ENCODE assay signal across 23 cellular contexts in genomic region chr9:127527560-127528268, GRCh38.
A peak's percentile ranks its signal among the peaks of the same experiment; 100 is the strongest.
DNase-seq lines count a peak whose midpoint lies in the region; ATAC-seq and TF ChIP-seq lines count a peak whose summit lies in the region.
"Had no signal": no experiment of that assay in that cellular context is flagged by ENCODE, and none has a peak within 500 bp of the region (broad histone marks: within the 10 kb centered on the region; RNA-seq: fewer than 3 reads in every experiment).

No MANE protein-coding gene starts in this region.

- H3K4me3 Mint-ChIP-seq in endodermal cell = no peak overlapping the region
- H3K4me3 Mint-ChIP-seq: activated naive CD8-positive, alpha-beta T cell treated with anti-CD3 and anti-CD28 coated beads for 36 hours; activated T-helper 1 cell treated with anti-CD3 and anti-CD28 coated beads, Interleukin-12 subunit alpha, Interleukin-12 subunit beta, Interleukin-2, Interleukin-4 antibody, amounts not matched to agents 30 ng/mL and 10 ng/mL and 1 ng/mL, durations not matched to agents 14 hours and 24 hours and 36 hours; stimulated activated memory B cell treated with anti-CD40 and anti-IgM and Interleukin-4, amounts not matched to agents 10 μg/mL and 1 μg/mL and 100 μg/mL, for 72 hours had no signal

- H3K9me3 Mint-ChIP-seq in endodermal cell = peaks cover 36% of the 10 kb centered on the region

- H3K27ac ChIP-seq in heart right ventricle (peak overlapping the region in 9 of 10 donors; percentile 41 to 94 (median 88)), endodermal cell (ENCODE audit: low read depth, low read length) (no peak overlapping the region), osteoblast (ENCODE audit: low read depth, low read length) (no peak overlapping the region), upper lobe of right lung (peak overlapping the region; percentile 42)

- TF ChIP-seq CTCF in heart right ventricle (IDR thresholded peaks at IDR 0.05) = no peak
- TF ChIP-seq CTCF in endodermal cell (conservative IDR thresholded peaks at IDR 0.05) = no peak
- TF ChIP-seq CTCF in osteoblast (IDR thresholded peaks at IDR 0.05; ENCODE audit: extremely low read depth, low read depth, low read length) = no peak
- TF ChIP-seq CTCF in upper lobe of right lung (IDR thresholded peaks at IDR 0.05) = no peak

- H3K4me3 ChIP-seq in heart right ventricle = no peak overlapping the region
- no peak overlapping the region for H3K4me3 ChIP-seq in endodermal cell (ENCODE audit: low read length)
- no peak overlapping the region for H3K4me3 ChIP-seq in osteoblast (ENCODE audit: insufficient read depth, low read length)
- no peak overlapping the region for H3K4me3 ChIP-seq in upper lobe of right lung
- H3K4me3 ChIP-seq: A549, GM12878, prostate gland, tibial nerve had no signal

- no peaks in the 10 kb centered on the region for H3K27me3 ChIP-seq in heart right ventricle
- H3K27me3 ChIP-seq in endodermal cell (ENCODE audit: control insufficient read depth, insufficient read depth, low read length, poor library complexity, severe bottlenecking) = no peaks in the 10 kb centered on the region
- no peaks in the 10 kb centered on the region for H3K27me3 ChIP-seq in osteoblast (ENCODE audit: insufficient read depth, low read length)
- no peaks in the 10 kb centered on the region for H3K27me3 ChIP-seq in upper lobe of right lung
- H3K27me3 ChIP-seq: BE2C, tibial nerve had no signal

- ATAC-seq in heart right ventricle = peak in 1 of 8 donors; percentile 2
- no peak for ATAC-seq in left cardiac atrium
- no peak for ATAC-seq in upper lobe of right lung
- ATAC-seq in HG03521 (IDR thresholded peaks at IDR 0.05; ENCODE audit: unreplicated experiment) = no peak
- no peak for ATAC-seq in HG03457 (IDR thresholded peaks at IDR 0.05; ENCODE audit: unreplicated experiment)
- ATAC-seq: GM12878; stimulated activated memory B cell treated with anti-CD40 and anti-IgM and Interleukin-4, amounts not matched to agents 10 μg/mL and 1 μg/mL and 100 μg/mL, for 72 hours had no signal

- DNase-seq in heart right ventricle = no peak
- DNase-seq in left cardiac atrium = no peak
- no peak for DNase-seq in endodermal cell
- peak; percentile 26 for DNase-seq in osteoblast (ENCODE audit: insufficient read length, low spot score, missing footprints)
- no peak for DNase-seq in upper lobe of right lung
- DNase-seq in SHP77 treated with DMSO at 0.1 percent for 48 hours (lab: John Stamatoyannopoulos, UW) = no peak
- DNase-seq: activated CD4-positive, alpha-beta T cell treated with anti-CD3 and anti-CD28 coated beads for 4 hours; activated naive CD8-positive, alpha-beta T cell treated with anti-CD3 and anti-CD28 coated beads for 36 hours; BE2C; DMS79 treated with DMSO at 0.1 percent for 48 hours; NCI-H1694 treated with DMSO at 0.1 percent for 48 hours; NCI-H2227 treated with DMSO at 0.1 percent for 48 hours; NCI-H774; small intestine; stimulated activated CD4-positive, alpha-beta T cell treated with anti-CD3 and anti-CD28 coated beads, Interleukin-2, amount 100 ng/mL, for 24 hours had no signal

- intact Hi-C loops in heart right ventricle (cut with DNase I) = loop anchor here in 5 of 10 donors (2.0 to 5.0 kb wide), 5 partner anchors 39 to 60 kb away; a partner anchor contains a TSS
- intact Hi-C loops in left cardiac atrium (cut with DNase I) = no loop called here
- intact Hi-C loops in upper lobe of right lung (cut with DNase I) = no loop called here

- H3K36me3 Mint-ChIP-seq in endodermal cell (ENCODE audit: low read depth) = peaks cover 52% of the 10 kb centered on the region
- H3K36me3 Mint-ChIP-seq: stimulated activated memory B cell treated with anti-CD40 and anti-IgM and Interleukin-4, amounts not matched to agents 10 μg/mL and 1 μg/mL and 100 μg/mL, for 72 hours had no signal

- no peak overlapping the region for H2AFZ ChIP-seq in osteoblast (ENCODE audit: low read length)

- peaks cover 25% of the 10 kb centered on the region for H4K20me1 ChIP-seq in osteoblast (ENCODE audit: insufficient read depth, low read length)

- H3K27me3 Mint-ChIP-seq in endodermal cell (ENCODE audit: insufficient read depth) = no peaks in the 10 kb centered on the region
- H3K27me3 Mint-ChIP-seq: activated naive CD8-positive, alpha-beta T cell treated with anti-CD3 and anti-CD28 coated beads for 36 hours; stimulated activated memory B cell treated with anti-CD40 and anti-IgM and Interleukin-4, amounts not matched to agents 10 μg/mL and 1 μg/mL and 100 μg/mL, for 72 hours had no signal

- H3K4me2 ChIP-seq in osteoblast (ENCODE audit: insufficient read depth, low read length) = no peak overlapping the region
- H3K4me2 ChIP-seq: A549 had no signal

- H3K9me3 ChIP-seq in heart right ventricle (peaks cover 0 to 20% (median 8%) of the 10 kb centered on the region in 11 donors), endodermal cell (ENCODE audit: control insufficient read depth, low read length) (peaks cover 32% of the 10 kb centered on the region), osteoblast (ENCODE audit: low read depth, low read length) (no peaks in the 10 kb centered on the region), upper lobe of right lung (no peaks in the 10 kb centered on the region)
- H3K9me3 ChIP-seq: prostate gland had no signal

- no peak overlapping the region for H3K9ac ChIP-seq in endodermal cell (ENCODE audit: extremely low read depth, low read length, poor library complexity, severe bottlenecking)

- 81 to 83% methylated on average over 17 of the region's 17 CpGs for WGBS in heart right ventricle, 2 donors
- 86 to 90% methylated on average over 13 to 17 of the region's 17 CpGs for WGBS in endodermal cell (ENCODE audit: insufficient coverage in 1 of 2, insufficient read length in 1 of 2), 2 experiments

- H3K4me1 Mint-ChIP-seq in endodermal cell = peaks cover 21% of the 10 kb centered on the region
- H3K4me1 Mint-ChIP-seq: activated naive CD8-positive, alpha-beta T cell treated with anti-CD3 and anti-CD28 coated beads for 36 hours; stimulated activated memory B cell treated with anti-CD40 and anti-IgM and Interleukin-4, amounts not matched to agents 10 μg/mL and 1 μg/mL and 100 μg/mL, for 72 hours had no signal

- H3K4me1 ChIP-seq in heart right ventricle = peaks cover 19 to 88% (median 47%) of the 10 kb centered on the region in 9 donors
- H3K4me1 ChIP-seq in endodermal cell (ENCODE audit: control insufficient read depth, insufficient read depth, low read length) = no peaks in the 10 kb centered on the region
- H3K4me1 ChIP-seq in osteoblast (ENCODE audit: insufficient read depth, low read length) = peaks cover 32% of the 10 kb centered on the region
- H3K4me1 ChIP-seq in upper lobe of right lung = peaks cover 23% of the 10 kb centered on the region
- H3K4me1 ChIP-seq: BE2C, prostate gland had no signal

- peak overlapping the region; percentile 33 for H3K27ac Mint-ChIP-seq in endodermal cell
- H3K27ac Mint-ChIP-seq: activated naive CD8-positive, alpha-beta T cell treated with anti-CD3 and anti-CD28 coated beads for 36 hours; activated T-helper 1 cell treated with anti-CD3 and anti-CD28 coated beads, Interleukin-12 subunit alpha, Interleukin-12 subunit beta, Interleukin-2, Interleukin-4 antibody, amounts not matched to agents 30 ng/mL and 10 ng/mL and 1 ng/mL, durations not matched to agents 14 hours and 24 hours and 36 hours; stimulated activated memory B cell treated with anti-CD40 and anti-IgM and Interleukin-4, amounts not matched to agents 10 μg/mL and 1 μg/mL and 100 μg/mL, for 72 hours had no signal

- H3K36me3 ChIP-seq in heart right ventricle (peaks cover 0 to 78% (median 28%) of the 10 kb centered on the region in 9 donors), endodermal cell (ENCODE audit: control insufficient read depth, insufficient read depth, low read length) (peaks cover 41% of the 10 kb centered on the region), osteoblast (ENCODE audit: insufficient read depth, low read length) (peaks cover 91% of the 10 kb centered on the region), upper lobe of right lung (peaks cover 77% of the 10 kb centered on the region)
- H3K36me3 ChIP-seq: BE2C had no signal

- peaks cover 91% of the 10 kb centered on the region for H3K79me2 ChIP-seq in osteoblast (ENCODE audit: insufficient read depth, low read length)

Comparison
In these comparisons a context has a peak if more than half of its experiments do, and no peak if none do; other contexts are left out.
1. H3K27ac ChIP-seq: peak in heart right ventricle (9 of 10) and upper lobe of right lung (single experiment); none in endodermal cell (single experiment) and osteoblast (single experiment).